ENCODE assay signal across 8 cellular contexts in genomic region chr1:223831755-223832636, GRCh38. TPM values are rescaled to one million over a fixed set of nuclear protein-coding genes. Genes with fewer than 3 reads are reported as not detected.
DNase-seq lines count a peak whose midpoint lies in the region; ATAC-seq and TF ChIP-seq lines count a peak whose summit lies in the region.

No MANE protein-coding gene starts in this region.

- H3K9me3 Mint-ChIP-seq in stimulated activated memory B cell treated with anti-CD40 and anti-IgM and Interleukin-4, amounts not matched to agents 10 μg/mL and 1 μg/mL and 100 μg/mL, for 72 hours: no peaks in the 10 kb centered on the region

- no peak for DNase-seq in AG09309 (ENCODE audit: low read depth)
- peak; percentile 88 for DNase-seq in HCEC 1CT
- no peak for DNase-seq in T-helper 17 cell
- peak; percentile 82 for DNase-seq in fibroblast of the aortic adventitia (ENCODE audit: low read depth)
- no peak for DNase-seq in epidermal melanocyte (ENCODE audit: insufficient read length, low spot score)
- DNase-seq in SW480 (ENCODE audit: low spot score): no peak

- peak; percentile 78 for ATAC-seq in T-helper 17 cell
- ATAC-seq in stimulated activated memory B cell treated with anti-CD40 and anti-IgM and Interleukin-4, amounts not matched to agents 10 μg/mL and 1 μg/mL and 100 μg/mL, for 72 hours: peak; percentile 85
- ATAC-seq in HG02840 (IDR thresholded peaks at IDR 0.05; ENCODE audit: low FRiP score, unreplicated experiment): no peak

- H3K27me3 Mint-ChIP-seq in T-helper 17 cell: no peaks in the 10 kb centered on the region
- no peaks in the 10 kb centered on the region for H3K27me3 Mint-ChIP-seq in stimulated activated memory B cell treated with anti-CD40 and anti-IgM and Interleukin-4, amounts not matched to agents 10 μg/mL and 1 μg/mL and 100 μg/mL, for 72 hours

- no peak overlapping the region for H3K27ac Mint-ChIP-seq in T-helper 17 cell
- no peak overlapping the region for H3K27ac Mint-ChIP-seq in stimulated activated memory B cell treated with anti-CD40 and anti-IgM and Interleukin-4, amounts not matched to agents 10 μg/mL and 1 μg/mL and 100 μg/mL, for 72 hours

- H3K4me1 Mint-ChIP-seq in T-helper 17 cell: peaks cover 21% of the 10 kb centered on the region
- H3K4me1 Mint-ChIP-seq in stimulated activated memory B cell treated with anti-CD40 and anti-IgM and Interleukin-4, amounts not matched to agents 10 μg/mL and 1 μg/mL and 100 μg/mL, for 72 hours: peaks cover 20% of the 10 kb centered on the region

- TF ChIP-seq CTCF in AG09309 (IDR thresholded peaks at IDR 0.05; ENCODE audit: control insufficient read depth, insufficient read depth, low read depth, low read length, missing control alignments): peak; percentile 2
- TF ChIP-seq CTCF in fibroblast of the aortic adventitia (IDR thresholded peaks at IDR 0.05; ENCODE audit: insufficient read depth, low read length): peak; percentile 13

- H3K4me3 ChIP-seq in AG09309 (ENCODE audit: control insufficient read depth, low read depth, low read length) (no peak overlapping the region), fibroblast of the aortic adventitia (ENCODE audit: low read depth, low read length) (no peak overlapping the region)

- no peaks in the 10 kb centered on the region for H3K9me3 ChIP-seq in T-helper 17 cell (ENCODE audit: control insufficient read depth, low read length, poor library complexity, severe bottlenecking)

- peak overlapping the region; percentile 67 for H3K4me3 Mint-ChIP-seq in T-helper 17 cell
- H3K4me3 Mint-ChIP-seq in stimulated activated memory B cell treated with anti-CD40 and anti-IgM and Interleukin-4, amounts not matched to agents 10 μg/mL and 1 μg/mL and 100 μg/mL, for 72 hours: peak overlapping the region; percentile 71

- peaks cover 3% of the 10 kb centered on the region for H3K36me3 Mint-ChIP-seq in T-helper 17 cell (ENCODE audit: low read depth)
- H3K36me3 Mint-ChIP-seq in stimulated activated memory B cell treated with anti-CD40 and anti-IgM and Interleukin-4, amounts not matched to agents 10 μg/mL and 1 μg/mL and 100 μg/mL, for 72 hours: peaks cover 16% of the 10 kb centered on the region

RNA-seq across cellular contexts. Expression of gene TP53BP2, which starts 13.8 kb away (rescaled TPM):
- total RNA-seq in T-helper 17 cell (100 to 1,000 TPM in 1 of 2 donors, 10 to 100 TPM in 1; 97.6 to 136 TPM), fibroblast of the aortic adventitia (ENCODE audit: low replicate concordance) (32.7 and 66.9 TPM in 2 replicates)

Comparison
In these comparisons a context has a peak if more than half of its experiments do, and no peak if none do; other contexts are left out.
1. DNase-seq: peak in HCEC 1CT (single experiment) and fibroblast of the aortic adventitia (single experiment); none in AG09309 (single experiment), T-helper 17 cell (0 of 3), epidermal melanocyte (single experiment) and SW480 (single experiment).